1 cellular context compared by ENCODE assay signal in genomic region chr7:137967143-137968018, GRCh38.
TF ChIP-seq lines count a peak whose summit lies in the region.

No MANE protein-coding gene starts in this region.

TF ChIP-seq in K562, 482 proteins besides CTCF, POLR2A, EP300 and RAD21 (continued from another document):
- TF ChIP-seq CUX1 (CRISPR knock-in tag; IDR thresholded peaks at IDR 0.05): peak; percentile 85; the same call in 1 of the 2 replicates
- TF ChIP-seq GATAD2A (IDR thresholded peaks at IDR 0.05): peak; percentile 96; the same call in 1 of the 2 replicates
- no peak for TF ChIP-seq TCF7 (IDR thresholded peaks at IDR 0.05; ENCODE audit: borderline replicate concordance)
- no peak for TF ChIP-seq SIX5 (IDR thresholded peaks at IDR 0.05; ENCODE audit: borderline replicate concordance in 1 of 2, insufficient read depth in 1 of 2, low read depth in 1 of 2, low read length in 2 of 2)
- no peak for TF ChIP-seq CHD1 (IDR thresholded peaks at IDR 0.05; ENCODE audit: low read length)
- no peak for TF ChIP-seq STAG1 (CRISPR knock-in tag; IDR thresholded peaks at IDR 0.05; ENCODE audit: borderline replicate concordance)
- no peak for TF ChIP-seq POLR3A (IDR thresholded peaks at IDR 0.05; ENCODE audit: borderline replicate concordance, extremely low read depth, insufficient read depth, insufficient read length)
- no peak for TF ChIP-seq PML (IDR thresholded peaks at IDR 0.05; ENCODE audit: low read length)
- TF ChIP-seq ZSCAN32 (CRISPR knock-in tag; IDR thresholded peaks at IDR 0.05): no peak
- peak; percentile 72 for TF ChIP-seq ZNF316 (IDR thresholded peaks at IDR 0.05)
- no peak for TF ChIP-seq ZBTB1 (CRISPR knock-in tag; IDR thresholded peaks at IDR 0.05; ENCODE audit: borderline replicate concordance, low read depth)
- TF ChIP-seq ARNT (IDR thresholded peaks at IDR 0.05): peak; percentile 40 to 60; a peak in 2 of 4 replicates
- no peak; the same call in 1 of the 2 replicates for TF ChIP-seq HDGF (IDR thresholded peaks at IDR 0.05)
- no peak for TF ChIP-seq IRF9 (tag; IDR thresholded peaks at IDR 0.05)
- TF ChIP-seq BCL6 (CRISPR knock-in tag; IDR thresholded peaks at IDR 0.05): no peak
- TF ChIP-seq HNRNPUL1 (IDR thresholded peaks at IDR 0.05; ENCODE audit: low read length): no peak
- TF ChIP-seq ZBED1 (IDR thresholded peaks at IDR 0.05): no peak
- no peak for TF ChIP-seq REST (CRISPR knock-in tag; IDR thresholded peaks at IDR 0.05; ENCODE audit: low read depth)
- TF ChIP-seq CBX5 (IDR thresholded peaks at IDR 0.05; ENCODE audit: borderline replicate concordance, low read depth): no peak
- TF ChIP-seq, protein P1, sequence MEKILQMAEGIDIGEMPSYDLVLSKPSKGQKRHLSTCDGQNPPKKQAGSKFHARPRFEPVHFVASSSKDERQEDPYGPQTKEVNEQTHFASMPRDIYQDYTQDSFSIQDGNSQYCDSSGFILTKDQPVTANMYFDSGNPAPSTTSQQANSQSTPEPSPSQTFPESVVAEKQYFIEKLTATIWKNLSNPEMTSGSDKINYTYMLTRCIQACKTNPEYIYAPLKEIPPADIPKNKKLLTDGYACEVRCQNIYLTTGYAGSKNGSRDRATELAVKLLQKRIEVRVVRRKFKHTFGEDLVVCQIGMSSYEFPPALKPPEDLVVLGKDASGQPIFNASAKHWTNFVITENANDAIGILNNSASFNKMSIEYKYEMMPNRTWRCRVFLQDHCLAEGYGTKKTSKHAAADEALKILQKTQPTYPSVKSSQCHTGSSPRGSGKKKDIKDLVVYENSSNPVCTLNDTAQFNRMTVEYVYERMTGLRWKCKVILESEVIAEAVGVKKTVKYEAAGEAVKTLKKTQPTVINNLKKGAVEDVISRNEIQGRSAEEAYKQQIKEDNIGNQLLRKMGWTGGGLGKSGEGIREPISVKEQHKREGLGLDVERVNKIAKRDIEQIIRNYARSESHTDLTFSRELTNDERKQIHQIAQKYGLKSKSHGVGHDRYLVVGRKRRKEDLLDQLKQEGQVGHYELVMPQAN (IDR thresholded peaks at IDR 0.05; ENCODE audit: borderline replicate concordance): no peak
- TF ChIP-seq LCOR (CRISPR knock-in tag; IDR thresholded peaks at IDR 0.05): peak; percentile 87
- no peak for TF ChIP-seq NR2F6 (CRISPR knock-in tag; IDR thresholded peaks at IDR 0.05)
- peak; percentile 67; the same call in 1 of the 2 replicates for TF ChIP-seq NCOA1 (IDR thresholded peaks at IDR 0.05; ENCODE audit: low read depth)
- TF ChIP-seq DDX20 (tag; IDR thresholded peaks at IDR 0.05; ENCODE audit: low read depth): no peak
- no peak for TF ChIP-seq TBP (optimal IDR thresholded peaks at IDR 0.05; ENCODE audit: low read depth, low read length)
- no peak for TF ChIP-seq GABPA (tag; conservative IDR thresholded peaks at IDR 0.05; ENCODE audit: low read depth)
- no peak for TF ChIP-seq PHB (CRISPR knock-in tag; IDR thresholded peaks at IDR 0.05)
- TF ChIP-seq, protein P2, sequence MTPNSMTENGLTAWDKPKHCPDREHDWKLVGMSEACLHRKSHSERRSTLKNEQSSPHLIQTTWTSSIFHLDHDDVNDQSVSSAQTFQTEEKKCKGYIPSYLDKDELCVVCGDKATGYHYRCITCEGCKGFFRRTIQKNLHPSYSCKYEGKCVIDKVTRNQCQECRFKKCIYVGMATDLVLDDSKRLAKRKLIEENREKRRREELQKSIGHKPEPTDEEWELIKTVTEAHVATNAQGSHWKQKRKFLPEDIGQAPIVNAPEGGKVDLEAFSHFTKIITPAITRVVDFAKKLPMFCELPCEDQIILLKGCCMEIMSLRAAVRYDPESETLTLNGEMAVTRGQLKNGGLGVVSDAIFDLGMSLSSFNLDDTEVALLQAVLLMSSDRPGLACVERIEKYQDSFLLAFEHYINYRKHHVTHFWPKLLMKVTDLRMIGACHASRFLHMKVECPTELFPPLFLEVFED (CRISPR knock-in tag; conservative IDR thresholded peaks at IDR 0.05): no peak
- 0 out of 2 replicates have a peak, but pooled peaks have one; percentile 26 for TF ChIP-seq ELF4 (CRISPR knock-in tag; IDR thresholded peaks at IDR 0.05)
- TF ChIP-seq BRD9 (IDR thresholded peaks at IDR 0.05; ENCODE audit: low read depth, partially characterized antibody): no peak
- TF ChIP-seq SMC3 (conservative IDR thresholded peaks at IDR 0.05; ENCODE audit: insufficient read depth, low read depth, low read length): no peak
- no peak for TF ChIP-seq PTRF (tag; IDR thresholded peaks at IDR 0.05)
- TF ChIP-seq TAF1 (IDR thresholded peaks at IDR 0.05; ENCODE audit: control insufficient read depth, extremely low read depth, insufficient read depth, low read length, severe bottlenecking): peak; percentile 31
- TF ChIP-seq MTF1 (CRISPR knock-in tag; IDR thresholded peaks at IDR 0.05; ENCODE audit: borderline replicate concordance): no peak
- no peak for TF ChIP-seq E4F1 (CRISPR knock-in tag; IDR thresholded peaks at IDR 0.05; ENCODE audit: borderline replicate concordance)
- TF ChIP-seq ZNF384 (IDR thresholded peaks at IDR 0.05; ENCODE audit: low read depth, low read length): no peak
- TF ChIP-seq CREM (IDR thresholded peaks at IDR 0.05; ENCODE audit: low read depth): peak; percentile 63
- peak; percentile 7; the same call in 1 of the 2 replicates for TF ChIP-seq MEF2D (tag; conservative IDR thresholded peaks at IDR 0.05; ENCODE audit: low read depth)
- peak in 1 of 2 experiments; percentile 88; a peak in 1 of 3 replicates for TF ChIP-seq CBX3 (IDR thresholded peaks at IDR 0.05; ENCODE audit: borderline replicate concordance in 1 of 2, low read length in 2 of 2)
- no peak for TF ChIP-seq PCBP1 (IDR thresholded peaks at IDR 0.05; ENCODE audit: low read depth, low read length, poor library complexity, severe bottlenecking)
- TF ChIP-seq JUND (IDR thresholded peaks at IDR 0.05; ENCODE audit: borderline replicate concordance, low read depth, low read length): peak; percentile 94
- TF ChIP-seq JUND (tag; IDR thresholded peaks at IDR 0.05; ENCODE audit: borderline replicate concordance, low read depth, low read length): peak; percentile 94; the same call in 2 of the 3 replicates
- TF ChIP-seq ZNF146 (CRISPR knock-in tag; IDR thresholded peaks at IDR 0.05; ENCODE audit: unreplicated experiment): no peak
- no peak for TF ChIP-seq ZKSCAN1 (IDR thresholded peaks at IDR 0.05; ENCODE audit: low read depth, low read length)
- TF ChIP-seq HEY1 (CRISPR knock-in tag; IDR thresholded peaks at IDR 0.05; ENCODE audit: borderline replicate concordance): no peak
- TF ChIP-seq NFYB (IDR thresholded peaks at IDR 0.05; ENCODE audit: extremely low read depth, insufficient read length): no peak
- peak; percentile 67 for TF ChIP-seq GATAD2B (IDR thresholded peaks at IDR 0.05; ENCODE audit: borderline replicate concordance)
- no peak for TF ChIP-seq ZNF232 (CRISPR knock-in tag; IDR thresholded peaks at IDR 0.05)
- TF ChIP-seq ZMIZ1 (IDR thresholded peaks at IDR 0.05; ENCODE audit: low read depth in 2 of 2, low read length in 2 of 2): peak in 1 of 2 experiments; percentile 53; a peak in 1 of 4 replicates
